1 cellular context compared by ENCODE assay signal in genomic region chr4:184537269-184538022, GRCh38.
TF ChIP-seq lines count a peak whose summit lies in the region.

No MANE protein-coding gene starts in this region.

TF ChIP-seq in K562, 482 proteins besides CTCF, POLR2A, EP300 and RAD21 (continued from another document and continues in another):
- TF ChIP-seq, protein P1, sequence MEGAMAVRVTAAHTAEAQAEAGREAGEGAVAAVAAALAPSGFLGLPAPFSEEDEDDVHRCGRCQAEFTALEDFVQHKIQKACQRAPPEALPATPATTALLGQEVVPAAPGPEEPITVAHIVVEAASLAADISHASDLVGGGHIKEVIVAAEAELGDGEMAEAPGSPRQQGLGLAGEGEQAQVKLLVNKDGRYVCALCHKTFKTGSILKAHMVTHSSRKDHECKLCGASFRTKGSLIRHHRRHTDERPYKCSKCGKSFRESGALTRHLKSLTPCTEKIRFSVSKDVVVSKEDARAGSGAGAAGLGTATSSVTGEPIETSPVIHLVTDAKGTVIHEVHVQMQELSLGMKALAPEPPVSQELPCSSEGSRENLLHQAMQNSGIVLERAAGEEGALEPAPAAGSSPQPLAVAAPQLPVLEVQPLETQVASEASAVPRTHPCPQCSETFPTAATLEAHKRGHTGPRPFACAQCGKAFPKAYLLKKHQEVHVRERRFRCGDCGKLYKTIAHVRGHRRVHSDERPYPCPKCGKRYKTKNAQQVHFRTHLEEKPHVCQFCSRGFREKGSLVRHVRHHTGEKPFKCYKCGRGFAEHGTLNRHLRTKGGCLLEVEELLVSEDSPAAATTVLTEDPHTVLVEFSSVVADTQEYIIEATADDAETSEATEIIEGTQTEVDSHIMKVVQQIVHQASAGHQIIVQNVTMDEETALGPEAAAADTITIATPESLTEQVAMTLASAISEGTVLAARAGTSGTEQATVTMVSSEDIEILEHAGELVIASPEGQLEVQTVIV (CRISPR knock-in tag; IDR thresholded peaks at IDR 0.05; ENCODE audit: borderline replicate concordance): no peak
- TF ChIP-seq HDAC6 (IDR thresholded peaks at IDR 0.05; ENCODE audit: low read depth, low read length) (no peak), NONO (IDR thresholded peaks at IDR 0.05; ENCODE audit: low read depth in 2 of 2, low read length in 1 of 2) (no peak), KDM4B (IDR thresholded peaks at IDR 0.05; ENCODE audit: borderline replicate concordance in 2 of 2, low read depth in 1 of 2) (0 out of 4 replicates have a peak, but pooled peaks of 1 of the 2 experiments have one; percentile 54), FOSL1 (tag; conservative IDR thresholded peaks at IDR 0.05) (no peak; the same call in 1 of the 2 replicates), HINFP (tag; conservative IDR thresholded peaks at IDR 0.05; ENCODE audit: low read depth) (no peak; the same call in 1 of the 2 replicates), ZBTB1 (CRISPR knock-in tag; IDR thresholded peaks at IDR 0.05; ENCODE audit: borderline replicate concordance, low read depth) (no peak), YBX1 (IDR thresholded peaks at IDR 0.05) (no peak), SRF (CRISPR knock-in tag; IDR thresholded peaks at IDR 0.05) (peak in 1 of 2 experiments; percentile 42; a peak in 1 of 4 replicates), PML (IDR thresholded peaks at IDR 0.05; ENCODE audit: low read length) (peak; percentile 61; the same call in 1 of the 2 replicates), ETV1 (tag; conservative IDR thresholded peaks at IDR 0.05; ENCODE audit: low read depth) (peak; percentile 54), FOXK2 (conservative IDR thresholded peaks at IDR 0.05 in 1 of 2, IDR thresholded peaks at IDR 0.05 in 1 of 2; ENCODE audit: low read depth in 2 of 2) (peak in 1 of 2 experiments; percentile 41; a peak in 1 of 4 replicates), KAT2B (IDR thresholded peaks at IDR 0.05; ENCODE audit: low read depth, low read length) (no peak), FOXP1 (CRISPR knock-in tag; IDR thresholded peaks at IDR 0.05) (no peak), RBM39 (optimal IDR thresholded peaks at IDR 0.05; ENCODE audit: low read depth, low read length) (no peak), AFF4 (CRISPR knock-in tag; IDR thresholded peaks at IDR 0.05) (no peak), BRD9 (IDR thresholded peaks at IDR 0.05; ENCODE audit: low read depth, partially characterized antibody) (no peak), NEUROD1 (IDR thresholded peaks at IDR 0.05; ENCODE audit: borderline replicate concordance, low read depth, low read length, partially characterized antibody) (no peak), ZNF780A (CRISPR knock-in tag; IDR thresholded peaks at IDR 0.05) (no peak), NFYB (IDR thresholded peaks at IDR 0.05; ENCODE audit: extremely low read depth, insufficient read length) (no peak), ZNF699 (CRISPR knock-in tag; IDR thresholded peaks at IDR 0.05; ENCODE audit: insufficient replicate concordance) (no peak), PBX2 (CRISPR knock-in tag; IDR thresholded peaks at IDR 0.05; ENCODE audit: low read depth) (no peak), PBX2 (tag; conservative IDR thresholded peaks at IDR 0.05; ENCODE audit: low read depth) (no peak), CSDE1 (IDR thresholded peaks at IDR 0.05) (no peak; a peak in 1 of 4 replicates), KLF16 (IDR thresholded peaks at IDR 0.05) (no peak), RFX5 (IDR thresholded peaks at IDR 0.05; ENCODE audit: low read depth, low read length) (no peak), CCNT2 (IDR thresholded peaks at IDR 0.05; ENCODE audit: borderline replicate concordance, extremely low read depth, insufficient read length, low read depth, low read length) (no peak), ZNF586 (CRISPR knock-in tag; conservative IDR thresholded peaks at IDR 0.05) (no peak), ZNF551 (CRISPR knock-in tag; IDR thresholded peaks at IDR 0.05) (no peak), CXXC5 (CRISPR knock-in tag; IDR thresholded peaks at IDR 0.05) (no peak; the same call in 1 of the 2 replicates), ZNF445 (CRISPR knock-in tag; IDR thresholded peaks at IDR 0.05; ENCODE audit: low read depth) (no peak), SMAD4 (CRISPR knock-in tag; conservative IDR thresholded peaks at IDR 0.05) (no peak), MECOM (CRISPR knock-in tag; IDR thresholded peaks at IDR 0.05) (no peak), ZC3H11A (IDR thresholded peaks at IDR 0.05; ENCODE audit: low read depth, low read length) (no peak), RFX7 (CRISPR knock-in tag; IDR thresholded peaks at IDR 0.05) (no peak), KDM1A (IDR thresholded peaks at IDR 0.05) (no peak), ZNF436 (CRISPR knock-in tag; IDR thresholded peaks at IDR 0.05) (no peak), SMAD2 (IDR thresholded peaks at IDR 0.05; ENCODE audit: low read depth, low read length) (no peak), MYBL2 (IDR thresholded peaks at IDR 0.05; ENCODE audit: low read depth) (no peak), MYBL2 (CRISPR knock-in tag; IDR thresholded peaks at IDR 0.05; ENCODE audit: borderline replicate concordance) (no peak), NCOA2 (IDR thresholded peaks at IDR 0.05; ENCODE audit: partially characterized antibody in 2 of 2) (no peak), SP2 (IDR thresholded peaks at IDR 0.05; ENCODE audit: extremely low read depth, low read depth, low read length, poor library complexity, severe bottlenecking) (no peak), TRIM25 (IDR thresholded peaks at IDR 0.05; ENCODE audit: borderline replicate concordance) (no peak), ZNF589 (CRISPR knock-in tag; IDR thresholded peaks at IDR 0.05; ENCODE audit: low read depth) (0 out of 2 replicates have a peak, but pooled peaks have one; percentile 51), ZNF324 (CRISPR knock-in tag; IDR thresholded peaks at IDR 0.05) (no peak), SIN3B (IDR thresholded peaks at IDR 0.05; ENCODE audit: low read depth) (no peak), OTX1 (CRISPR knock-in tag; IDR thresholded peaks at IDR 0.05) (no peak)
- TF ChIP-seq, protein P2, sequence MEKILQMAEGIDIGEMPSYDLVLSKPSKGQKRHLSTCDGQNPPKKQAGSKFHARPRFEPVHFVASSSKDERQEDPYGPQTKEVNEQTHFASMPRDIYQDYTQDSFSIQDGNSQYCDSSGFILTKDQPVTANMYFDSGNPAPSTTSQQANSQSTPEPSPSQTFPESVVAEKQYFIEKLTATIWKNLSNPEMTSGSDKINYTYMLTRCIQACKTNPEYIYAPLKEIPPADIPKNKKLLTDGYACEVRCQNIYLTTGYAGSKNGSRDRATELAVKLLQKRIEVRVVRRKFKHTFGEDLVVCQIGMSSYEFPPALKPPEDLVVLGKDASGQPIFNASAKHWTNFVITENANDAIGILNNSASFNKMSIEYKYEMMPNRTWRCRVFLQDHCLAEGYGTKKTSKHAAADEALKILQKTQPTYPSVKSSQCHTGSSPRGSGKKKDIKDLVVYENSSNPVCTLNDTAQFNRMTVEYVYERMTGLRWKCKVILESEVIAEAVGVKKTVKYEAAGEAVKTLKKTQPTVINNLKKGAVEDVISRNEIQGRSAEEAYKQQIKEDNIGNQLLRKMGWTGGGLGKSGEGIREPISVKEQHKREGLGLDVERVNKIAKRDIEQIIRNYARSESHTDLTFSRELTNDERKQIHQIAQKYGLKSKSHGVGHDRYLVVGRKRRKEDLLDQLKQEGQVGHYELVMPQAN (IDR thresholded peaks at IDR 0.05; ENCODE audit: borderline replicate concordance): peak; percentile 73
- TF ChIP-seq, protein P3, sequence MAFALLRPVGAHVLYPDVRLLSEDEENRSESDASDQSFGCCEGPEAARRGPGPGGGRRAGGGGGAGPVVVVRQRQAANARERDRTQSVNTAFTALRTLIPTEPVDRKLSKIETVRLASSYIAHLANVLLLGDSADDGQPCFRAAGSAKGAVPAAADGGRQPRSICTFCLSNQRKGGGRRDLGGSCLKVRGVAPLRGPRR (CRISPR knock-in tag; IDR thresholded peaks at IDR 0.05): no peak
- TF ChIP-seq, protein P4, sequence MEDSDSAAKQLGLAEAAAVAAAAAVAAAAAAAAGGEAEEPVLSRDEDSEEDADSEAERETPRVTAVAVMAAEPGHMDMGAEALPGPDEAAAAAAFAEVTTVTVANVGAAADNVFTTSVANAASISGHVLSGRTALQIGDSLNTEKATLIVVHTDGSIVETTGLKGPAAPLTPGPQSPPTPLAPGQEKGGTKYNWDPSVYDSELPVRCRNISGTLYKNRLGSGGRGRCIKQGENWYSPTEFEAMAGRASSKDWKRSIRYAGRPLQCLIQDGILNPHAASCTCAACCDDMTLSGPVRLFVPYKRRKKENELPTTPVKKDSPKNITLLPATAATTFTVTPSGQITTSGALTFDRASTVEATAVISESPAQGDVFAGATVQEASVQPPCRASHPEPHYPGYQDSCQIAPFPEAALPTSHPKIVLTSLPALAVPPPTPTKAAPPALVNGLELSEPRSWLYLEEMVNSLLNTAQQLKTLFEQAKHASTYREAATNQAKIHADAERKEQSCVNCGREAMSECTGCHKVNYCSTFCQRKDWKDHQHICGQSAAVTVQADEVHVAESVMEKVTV (CRISPR knock-in tag; IDR thresholded peaks at IDR 0.05): no peak
